ENCODE assay signal across 23 cellular contexts in the genomic region with DNA sequence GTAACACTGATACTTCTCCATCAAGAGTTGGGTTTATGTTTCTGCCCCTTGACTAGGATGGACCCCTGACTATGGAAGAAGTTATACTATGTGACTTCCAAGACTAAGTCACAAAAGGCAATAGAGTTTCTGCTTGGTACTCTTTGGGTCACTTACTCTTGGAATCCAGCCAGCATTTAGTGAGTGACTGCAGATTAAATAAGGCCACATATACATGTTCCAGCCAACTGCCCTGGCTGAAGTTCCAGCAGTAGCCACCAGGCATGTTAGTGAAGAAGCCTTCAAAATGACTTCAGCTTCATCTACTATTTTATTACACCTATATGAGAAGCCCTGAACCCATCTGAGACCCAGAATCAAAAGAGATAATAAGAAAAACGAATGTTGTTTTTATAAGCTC.
"Had no signal": no experiment of that assay in that cellular context is flagged by ENCODE, and none has a peak within 500 bp of the region (broad histone marks: within the 10 kb centered on the region; RNA-seq: fewer than 3 reads in every experiment).

No MANE protein-coding gene starts in this region.

- H3K27me3 Mint-ChIP-seq: activated CD4-positive, alpha-beta T cell treated with anti-CD3 and anti-CD28 coated beads, Interleukin-2, amount 10 ng/mL, durations not matched to agents 7 days and 5 days; activated naive CD8-positive, alpha-beta T cell; brain; central memory CD8-positive, alpha-beta T cell; naive thymus-derived CD4-positive, alpha-beta T cell had no signal

- H3K4me3 ChIP-seq: heart left ventricle, right atrium auricular region, tibial nerve, vagina had no signal

- H3K27ac ChIP-seq: heart left ventricle, right atrium auricular region, tibial nerve, vagina had no signal

- DNase-seq: activated CD4-positive, alpha-beta T cell treated with anti-CD3 and anti-CD28 coated beads, Interleukin-2, amount 10 ng/mL, durations not matched to agents 7 days and 5 days; activated CD4-positive, CD25-positive, alpha-beta regulatory T cell; activated CD8-positive, alpha-beta memory T cell treated with anti-CD3 and anti-CD28 coated beads, Interleukin-2, amount 50 U/mL, for 48 hours; activated gamma-delta T cell treated with Interleukin-2 at 50 U/mL for 16 hours; activated T-cell treated with anti-CD3 and anti-CD28 coated beads, Interleukin-2, amount 50 U/mL, for 72 hours; amygdala; cortex of kidney; effector memory CD4-positive, alpha-beta T cell; immature natural killer cell; naive thymus-derived CD4-positive, alpha-beta T cell; posterior cingulate gyrus; stimulated activated CD4-positive, alpha-beta T cell treated with anti-CD3 and anti-CD28 coated beads, Interleukin-15, amount 100 ng/mL, for 24 hours; stimulated activated CD4-positive, alpha-beta T cell treated with anti-CD3 and anti-CD28 coated beads, Interleukin-4, amount 100 ng/mL, for 1 hour; stimulated activated naive CD4-positive, alpha-beta T cell treated with Interleukin-2 at 50 U/mL for 16 hours; substantia nigra had no signal

- H3K27ac Mint-ChIP-seq: activated CD4-positive, alpha-beta T cell treated with anti-CD3 and anti-CD28 coated beads, Interleukin-2, amount 10 ng/mL, durations not matched to agents 7 days and 5 days; activated naive CD8-positive, alpha-beta T cell; activated T-cell treated with anti-CD3 and anti-CD28 coated beads, Interleukin-2, amount 50 U/mL, for 72 hours; brain; immature natural killer cell; naive thymus-derived CD4-positive, alpha-beta T cell; T-helper 2 cell treated with Interferon-gamma antibody and Interleukin-4, amounts not matched to agents 5 μg/mL and 100 μg/mL, for 36 hours had no signal

- H3K4me3 Mint-ChIP-seq: activated CD4-positive, alpha-beta T cell treated with anti-CD3 and anti-CD28 coated beads, Interleukin-2, amount 10 ng/mL, durations not matched to agents 7 days and 5 days; activated naive CD8-positive, alpha-beta T cell; activated T-cell treated with anti-CD3 and anti-CD28 coated beads, Interleukin-2, amount 50 U/mL, for 72 hours; brain; central memory CD8-positive, alpha-beta T cell; immature natural killer cell; naive thymus-derived CD4-positive, alpha-beta T cell; T-helper 2 cell treated with Interferon-gamma antibody and Interleukin-4, amounts not matched to agents 5 μg/mL and 100 μg/mL, for 36 hours had no signal

- H3K9me3 Mint-ChIP-seq: activated CD4-positive, alpha-beta T cell treated with anti-CD3 and anti-CD28 coated beads, Interleukin-2, amount 10 ng/mL, durations not matched to agents 7 days and 5 days; activated T-cell treated with anti-CD3 and anti-CD28 coated beads, Interleukin-2, amount 50 U/mL, for 72 hours; brain; central memory CD8-positive, alpha-beta T cell; T-helper 2 cell treated with Interferon-gamma antibody and Interleukin-4, amounts not matched to agents 5 μg/mL and 100 μg/mL, for 36 hours had no signal

- H3K36me3 Mint-ChIP-seq: activated naive CD8-positive, alpha-beta T cell; brain; immature natural killer cell; naive thymus-derived CD4-positive, alpha-beta T cell had no signal

- H3K4me1 ChIP-seq: heart left ventricle, right atrium auricular region, tibial nerve, vagina had no signal

- H3K36me3 ChIP-seq: heart left ventricle, right atrium auricular region, tibial nerve, vagina had no signal

- ATAC-seq: activated T-cell treated with anti-CD3 and anti-CD28 coated beads, Interleukin-2, amount 50 U/mL, for 72 hours; naive thymus-derived CD4-positive, alpha-beta T cell had no signal

- H3K9me3 ChIP-seq: heart left ventricle, right atrium auricular region, tibial nerve, vagina had no signal

- H3K27me3 ChIP-seq: heart left ventricle, right atrium auricular region, tibial nerve, vagina had no signal

- H3K4me1 Mint-ChIP-seq: activated CD4-positive, alpha-beta T cell treated with anti-CD3 and anti-CD28 coated beads, Interleukin-2, amount 10 ng/mL, durations not matched to agents 7 days and 5 days; brain; central memory CD8-positive, alpha-beta T cell; immature natural killer cell; naive thymus-derived CD4-positive, alpha-beta T cell had no signal
